8 cellular contexts compared by ENCODE assay signal in genomic region chr5:15003511-15003920, GRCh38.
A peak's percentile ranks its signal among the peaks of the same experiment; 100 is the strongest.
DNase-seq lines count a peak whose midpoint lies in the region; TF ChIP-seq lines count a peak whose summit lies in the region.

No MANE protein-coding gene starts in this region.

- peaks cover under 1% of the 10 kb centered on the region for H3K9me3 Mint-ChIP-seq in activated T-cell treated with anti-CD3 and anti-CD28 coated beads, Interleukin-2, amount 50 U/mL, for 24 hours
- H3K9me3 Mint-ChIP-seq in nephron progenitor cell, result peaks cover 12% of the 10 kb centered on the region

- H3K9ac ChIP-seq in GM23248, result no peak overlapping the region

- peaks cover 14% of the 10 kb centered on the region for H3F3A ChIP-seq in GM23248 (ENCODE audit: insufficient read depth)

- H3K27ac ChIP-seq in GM23248 (no peak overlapping the region), tibial artery (no peak overlapping the region)

- H3K4me1 ChIP-seq in GM23248 (ENCODE audit: insufficient read depth) (peaks cover 28% of the 10 kb centered on the region), tibial artery (peaks cover 0 to 20% (median 11%) of the 10 kb centered on the region in 4 donors)

- H3K36me3 ChIP-seq in GM23248 (ENCODE audit: low read depth) (no peaks in the 10 kb centered on the region), tibial artery (no peaks in the 10 kb centered on the region)

- 50 to 51% methylated on average over 4 of the region's 4 CpGs for WGBS in GM23248 (ENCODE audit: low coverage in 1 of 2, low lambda C conversion rate in 2 of 2, missing lambda C conversion rate in 2 of 2), 2 experiments

- H3K4me3 ChIP-seq in GM23248, result no peak overlapping the region
- no peak overlapping the region for H3K4me3 ChIP-seq in tibial artery

- peak; percentile 93 for DNase-seq in G401 (ENCODE audit: low spot score)
- peak; percentile 89 for DNase-seq in GM23248
- peak; percentile 70 to 79 for DNase-seq in Kasumi-1 (lab: John Stamatoyannopoulos, UW)
- peak; percentile 71 for DNase-seq in OCI-M1 (lab: John Stamatoyannopoulos, UW)
- DNase-seq in activated T-cell treated with anti-CD3 and anti-CD28 coated beads, Interleukin-2, amount 50 U/mL, for 24 hours, result peak; percentile 53
- peak; percentile 73 for DNase-seq in fibroblast of gingiva (ENCODE audit: low read depth)
- peak; percentile 40 for DNase-seq in nephron progenitor cell
- peak; percentile 38 to 71 for DNase-seq in tibial artery

- no peaks in the 10 kb centered on the region for H3K27me3 ChIP-seq in GM23248 (replicated peaks; ENCODE audit: insufficient read depth)
- H3K27me3 ChIP-seq in tibial artery, result no peaks in the 10 kb centered on the region

- in situ Hi-C loops in G401 (cut with HindIII; ENCODE audit: low sequenced_read_pairs) (no loop called here), GM23248 (cut with MboI) (loop anchor here (5.0 to 10.0 kb wide), 3 partner anchors 119 to 309 kb away; no protein-coding TSS in a partner anchor)

- H3K9me2 ChIP-seq in GM23248 (ENCODE audit: insufficient read depth), result no peaks in the 10 kb centered on the region

- H3K79me2 ChIP-seq in GM23248 (ENCODE audit: insufficient read depth), result no peaks in the 10 kb centered on the region

- H3K4me3 Mint-ChIP-seq in activated T-cell treated with anti-CD3 and anti-CD28 coated beads, Interleukin-2, amount 50 U/mL, for 24 hours, result no peak overlapping the region
- no peak overlapping the region for H3K4me3 Mint-ChIP-seq in nephron progenitor cell

- intact Hi-C loops in tibial artery (cut with DNase I; ENCODE audit: low total_unique reads), result loop anchor here (5.0 kb wide), 1 partner anchor 316 kb away; no protein-coding TSS in a partner anchor

- no peaks in the 10 kb centered on the region for H3K36me3 Mint-ChIP-seq in activated T-cell treated with anti-CD3 and anti-CD28 coated beads, Interleukin-2, amount 50 U/mL, for 24 hours (ENCODE audit: low read depth)
- H3K36me3 Mint-ChIP-seq in nephron progenitor cell (ENCODE audit: low read depth), result no peaks in the 10 kb centered on the region

- no peaks in the 10 kb centered on the region for H4K20me1 ChIP-seq in GM23248 (ENCODE audit: insufficient read depth)

- no peak overlapping the region for H3K27ac Mint-ChIP-seq in activated T-cell treated with anti-CD3 and anti-CD28 coated beads, Interleukin-2, amount 50 U/mL, for 24 hours
- no peak overlapping the region for H3K27ac Mint-ChIP-seq in nephron progenitor cell

- no peak overlapping the region for H2AFZ ChIP-seq in GM23248

- H3K27me3 Mint-ChIP-seq in activated T-cell treated with anti-CD3 and anti-CD28 coated beads, Interleukin-2, amount 50 U/mL, for 24 hours, result no peaks in the 10 kb centered on the region
- peaks cover 29% of the 10 kb centered on the region for H3K27me3 Mint-ChIP-seq in nephron progenitor cell (ENCODE audit: low read depth, poor library complexity)

- H3K9me3 ChIP-seq in GM23248 (ENCODE audit: low read depth) (no peaks in the 10 kb centered on the region), tibial artery (no peaks in the 10 kb centered on the region)

- peak; percentile 83 for TF ChIP-seq CTCF in nephron progenitor cell (IDR thresholded peaks at IDR 0.05)
- peak; percentile 78 to 83 for TF ChIP-seq CTCF in tibial artery (IDR thresholded peaks at IDR 0.05)

- H3K4me2 ChIP-seq in GM23248 (ENCODE audit: unreplicated experiment), result no peak overlapping the region

- peaks cover 8% of the 10 kb centered on the region for H3K4me1 Mint-ChIP-seq in activated T-cell treated with anti-CD3 and anti-CD28 coated beads, Interleukin-2, amount 50 U/mL, for 24 hours (ENCODE audit: low read depth)
- no peaks in the 10 kb centered on the region for H3K4me1 Mint-ChIP-seq in nephron progenitor cell

Comparison
In these comparisons a context has a peak if more than half of its experiments do, and no peak if none do; other contexts are left out.
1. DNase-seq: peak in every context shown above with its lines; median percentile 93 in G401; 89 in GM23248; 74 in Kasumi-1; 73 in fibroblast of gingiva; 71 in OCI-M1; 54 in tibial artery; 53 in activated T-cell treated with anti-CD3 and anti-CD28 coated beads, Interleukin-2, amount 50 U/mL, for 24 hours; 40 in nephron progenitor cell.